Comparison of ENCODE assay signal across 27 cellular contexts in genomic region chr2:40321224-40321623, GRCh38.
DNase-seq lines count a peak whose midpoint lies in the region; ATAC-seq and TF ChIP-seq lines count a peak whose summit lies in the region.
"Had no signal": no experiment of that assay in that cellular context is flagged by ENCODE, and none has a peak within 500 bp of the region (broad histone marks: within the 10 kb centered on the region; RNA-seq: fewer than 3 reads in every experiment).

No MANE protein-coding gene starts in this region.

- intact Hi-C loops in left ventricle myocardium inferior (cut with micrococcal nuclease) = no loop called here

- no peaks in the 10 kb centered on the region for H3K9me3 ChIP-seq in left ventricle myocardium inferior (replicated peaks)
- H3K9me3 ChIP-seq: right atrium auricular region, thyroid gland had no signal

- no peaks in the 10 kb centered on the region for H3K27me3 ChIP-seq in left ventricle myocardium inferior (ENCODE audit: low read depth)
- H3K27me3 ChIP-seq: dorsolateral prefrontal cortex, foreskin keratinocyte, right atrium auricular region, thyroid gland had no signal

- H3K27ac ChIP-seq in left ventricle myocardium inferior (replicated peaks) = no peak overlapping the region
- H3K27ac ChIP-seq: dorsolateral prefrontal cortex, epithelial cell of prostate, foreskin keratinocyte, KMS-11, right atrium auricular region, thyroid gland, VCaP had no signal

- peaks cover 83% of the 10 kb centered on the region for H3K4me1 ChIP-seq in left ventricle myocardium inferior
- H3K4me1 ChIP-seq: foreskin keratinocyte had no signal

- TF ChIP-seq CTCF in left ventricle myocardium inferior (IDR thresholded peaks at IDR 0.05; ENCODE audit: borderline replicate concordance) = no peak

- no peaks in the 10 kb centered on the region for H3K36me3 ChIP-seq in left ventricle myocardium inferior
- H3K36me3 ChIP-seq: thyroid gland had no signal

- H3K4me3 ChIP-seq in left ventricle myocardium inferior = no peak overlapping the region
- H3K4me3 ChIP-seq: dorsolateral prefrontal cortex, right atrium auricular region, thyroid gland had no signal

- no peak for DNase-seq in NCI-H748 (lab: John Stamatoyannopoulos, UW; ENCODE audit: unreplicated experiment)
- no peak for DNase-seq in SIG-M5 treated with dmso at 0.1 percent for 504 hours (lab: John Stamatoyannopoulos, UW; ENCODE audit: unreplicated experiment)
- no peak for DNase-seq in left ventricle myocardium inferior
- DNase-seq: activated CD4-positive, alpha-beta T cell treated with anti-CD3 and anti-CD28 coated beads, Interleukin-2, amount 50 U/mL, for 48 hours; DMS 273 treated with DMSO at 0.1 percent for 48 hours; dorsolateral prefrontal cortex; GDM1; hypothalamus; islet precursor cell; mesenchymal stem cell; naive thymus-derived CD8-positive, alpha-beta T cell; NCI-H2107; OCI-M1; SIG-M5; T-helper 17 cell; thyroid gland had no signal

- ATAC-seq in GM18502 (IDR thresholded peaks at IDR 0.05; ENCODE audit: poor library complexity, unreplicated experiment) = peak; percentile 95
- peak; percentile 51 for ATAC-seq in GM19463 (IDR thresholded peaks at IDR 0.05; ENCODE audit: unreplicated experiment)
- ATAC-seq in HG02852 (IDR thresholded peaks at IDR 0.05; ENCODE audit: unreplicated experiment) = peak; percentile 87
- peak; percentile 85 for ATAC-seq in HG03520 (IDR thresholded peaks at IDR 0.05; ENCODE audit: unreplicated experiment)
- no peak for ATAC-seq in GM19395 (IDR thresholded peaks at IDR 0.05; ENCODE audit: unreplicated experiment)
- ATAC-seq: naive thymus-derived CD8-positive, alpha-beta T cell; stimulated activated effector memory CD8-positive, alpha-beta T cell treated with anti-CD3 and anti-CD28 coated beads, Interleukin-12 subunit alpha, Interleukin-12 subunit beta, amount 100 ng/mL, for 72 hours; T-helper 17 cell had no signal
